ENCODE assay signal across 16 cellular contexts in genomic region chr11:85540635-85541034, GRCh38.
DNase-seq lines count a peak whose midpoint lies in the region; ATAC-seq and TF ChIP-seq lines count a peak whose summit lies in the region.
"Had no signal": no experiment of that assay in that cellular context is flagged by ENCODE, and none has a peak within 500 bp of the region (broad histone marks: within the 10 kb centered on the region; RNA-seq: fewer than 3 reads in every experiment).

No MANE protein-coding gene starts in this region.

- H3K9ac ChIP-seq in GM23248, result no peak overlapping the region
- H3K9ac ChIP-seq in colonic mucosa (ENCODE audit: low read depth in 2 of 2, low read length in 2 of 2), result no peak overlapping the region

- H3K79me2 ChIP-seq in GM23248 (ENCODE audit: insufficient read depth), result no peaks in the 10 kb centered on the region

- POLR2A ChIA-PET in Panc1 (lab: Charles Lee), result no interaction called here

- no peak overlapping the region for H3K4me3 ChIP-seq in GM23248
- H3K4me3 ChIP-seq in Panc1 (ENCODE audit: low read depth in 2 of 2, low read length in 2 of 2), result no peak overlapping the region
- no peak overlapping the region for H3K4me3 ChIP-seq in left ventricle myocardium inferior
- H3K4me3 ChIP-seq in ovary, result no peak overlapping the region
- no peak overlapping the region for H3K4me3 ChIP-seq in colonic mucosa
- H3K4me3 ChIP-seq: smooth muscle cell had no signal

- H3K36me3 ChIP-seq in GM23248 (ENCODE audit: low read depth) (no peaks in the 10 kb centered on the region), Panc1 (ENCODE audit: control insufficient read depth, insufficient read depth, low read length) (no peaks in the 10 kb centered on the region), left ventricle myocardium inferior (peaks cover 11% of the 10 kb centered on the region), ovary (no peaks in the 10 kb centered on the region), colonic mucosa (no peaks in the 10 kb centered on the region)

- BruUV-seq in Panc1 (replicated peaks; lab: Mats Ljungman, UMichigan), result no TSS peak

- no peak for TF ChIP-seq EP300 in ovary (IDR thresholded peaks at IDR 0.05)

- H3K4me1 ChIP-seq in GM23248 (ENCODE audit: insufficient read depth) (no peaks in the 10 kb centered on the region), Panc1 (ENCODE audit: control insufficient read depth, insufficient read depth, low read length) (no peaks in the 10 kb centered on the region), left ventricle myocardium inferior (peaks cover 32% of the 10 kb centered on the region), ovary (ENCODE audit: insufficient read depth) (peaks cover 6% of the 10 kb centered on the region), colonic mucosa (no peaks in the 10 kb centered on the region)

- intact Hi-C loops in Panc1 (cut with micrococcal nuclease; ENCODE audit: unreplicated experiment) (no loop called here), left ventricle myocardium inferior (cut with micrococcal nuclease) (no loop called here), ovary (cut with DNase I) (no loop called here), colonic mucosa (cut with DNase I) (no loop called here)

- TF ChIP-seq CTCF in Panc1 (IDR thresholded peaks at IDR 0.05) (peak; percentile 9; the same call in 1 of the 2 replicates), left ventricle myocardium inferior (IDR thresholded peaks at IDR 0.05; ENCODE audit: borderline replicate concordance) (peak; percentile 28), ovary (IDR thresholded peaks at IDR 0.05) (peak in 1 of 3 donors; percentile 9), colonic mucosa (IDR thresholded peaks at IDR 0.05) (no peak)

- DNase-seq in GM23248, result peak; percentile 4
- DNase-seq in Panc1 (ENCODE audit: low read depth, low spot score), result no peak
- DNase-seq in left ventricle myocardium inferior, result no peak
- peak in 3 of 5 donors; percentile 35 to 43 (median 42) for DNase-seq in ovary
- no peak for DNase-seq in activated effector memory CD4-positive, alpha-beta T cell treated with Interleukin-2 at 50 U/mL for 16 hours
- DNase-seq in colonic mucosa, result no peak
- no peak for DNase-seq in NCI-H524 (lab: John Stamatoyannopoulos, UW)
- DNase-seq in activated CD4-positive, CD25-positive, alpha-beta regulatory T cell (lab: John Stamatoyannopoulos, UW), result no peak
- DNase-seq: activated CD4-positive, alpha-beta T cell treated with anti-CD3 and anti-CD28 coated beads, Interleukin-2, amount 10 ng/mL, durations not matched to agents 24 days and 14 days; activated CD8-positive, alpha-beta memory T cell treated with anti-CD3 and anti-CD28 coated beads, Interleukin-2, amount 50 U/mL, for 48 hours; activated gamma-delta T cell treated with Interleukin-2 at 50 U/mL for 16 hours; effector memory CD4-positive, alpha-beta T cell; NCI-H146; NCI-H774; stimulated activated CD4-positive, alpha-beta T cell treated with anti-CD3 and anti-CD28 coated beads, Interleukin-4, amount 100 ng/mL, for 4 hours had no signal

- in situ Hi-C loops in GM23248 (cut with MboI), result no loop called here
- in situ Hi-C loops in Panc1 (cut with HindIII; ENCODE audit: low pct_unique_long_range_greater_than_20kb, low sequenced_read_pairs), result no loop called here

- TF ChIP-seq POLR2A in ovary (IDR thresholded peaks at IDR 0.05), result no peak

- no peaks in the 10 kb centered on the region for H3F3A ChIP-seq in GM23248 (ENCODE audit: insufficient read depth)

- H2AFZ ChIP-seq in GM23248, result no peak overlapping the region

- ATAC-seq in Panc1, result 0 out of 2 replicates have a peak, but pooled peaks have one; percentile 42

- H3K27me3 ChIP-seq in GM23248 (replicated peaks; ENCODE audit: insufficient read depth) (no peaks in the 10 kb centered on the region), Panc1 (ENCODE audit: control insufficient read depth, insufficient read depth, low read length) (no peaks in the 10 kb centered on the region), left ventricle myocardium inferior (ENCODE audit: low read depth) (no peaks in the 10 kb centered on the region), ovary (no peaks in the 10 kb centered on the region), colonic mucosa (no peaks in the 10 kb centered on the region)

- CTCF ChIA-PET in Panc1 (lab: Charles Lee), result no interaction called here

- no peak overlapping the region for H3K4me2 ChIP-seq in GM23248 (ENCODE audit: unreplicated experiment)
- H3K4me2 ChIP-seq: smooth muscle cell had no signal

- H3K9me3 ChIP-seq in GM23248 (ENCODE audit: low read depth) (no peaks in the 10 kb centered on the region), Panc1 (ENCODE audit: control insufficient read depth, insufficient read depth, low read depth, low read length) (no peaks in the 10 kb centered on the region), left ventricle myocardium inferior (replicated peaks) (peaks cover 3% of the 10 kb centered on the region), ovary (no peaks in the 10 kb centered on the region), colonic mucosa (no peaks in the 10 kb centered on the region)

- H3K27ac ChIP-seq in GM23248, result no peak overlapping the region
- no peak overlapping the region for H3K27ac ChIP-seq in Panc1 (ENCODE audit: low read length)
- H3K27ac ChIP-seq in left ventricle myocardium inferior (replicated peaks), result peak overlapping the region; percentile 43
- no peak overlapping the region for H3K27ac ChIP-seq in ovary
- no peak overlapping the region for H3K27ac ChIP-seq in colonic mucosa

- no peaks in the 10 kb centered on the region for H4K20me1 ChIP-seq in GM23248 (ENCODE audit: insufficient read depth)

- WGBS in GM23248 (ENCODE audit: low coverage in 1 of 2, low lambda C conversion rate in 2 of 2, missing lambda C conversion rate in 2 of 2), 2 experiments, result 3 to 5% methylated on average over 5 of the region's 5 CpGs
- 8 to 23% (median 13%) methylated on average over 5 of the region's 5 CpGs for WGBS in ovary, 3 donors

- no peaks in the 10 kb centered on the region for H3K9me2 ChIP-seq in GM23248 (ENCODE audit: insufficient read depth)

Comparison
In these comparisons a context has a peak if more than half of its experiments do, and no peak if none do; other contexts are left out.
1. DNase-seq: peak in GM23248 (single experiment) and ovary (3 of 5); none in Panc1 (single experiment), left ventricle myocardium inferior (single experiment), activated effector memory CD4-positive, alpha-beta T cell treated with Interleukin-2 at 50 U/mL for 16 hours (single experiment), colonic mucosa (single experiment), NCI-H524 (0 of 2) and activated CD4-positive, CD25-positive, alpha-beta regulatory T cell (0 of 4).